Comparison of ENCODE assay signal across 23 cellular contexts in the genomic region with DNA sequence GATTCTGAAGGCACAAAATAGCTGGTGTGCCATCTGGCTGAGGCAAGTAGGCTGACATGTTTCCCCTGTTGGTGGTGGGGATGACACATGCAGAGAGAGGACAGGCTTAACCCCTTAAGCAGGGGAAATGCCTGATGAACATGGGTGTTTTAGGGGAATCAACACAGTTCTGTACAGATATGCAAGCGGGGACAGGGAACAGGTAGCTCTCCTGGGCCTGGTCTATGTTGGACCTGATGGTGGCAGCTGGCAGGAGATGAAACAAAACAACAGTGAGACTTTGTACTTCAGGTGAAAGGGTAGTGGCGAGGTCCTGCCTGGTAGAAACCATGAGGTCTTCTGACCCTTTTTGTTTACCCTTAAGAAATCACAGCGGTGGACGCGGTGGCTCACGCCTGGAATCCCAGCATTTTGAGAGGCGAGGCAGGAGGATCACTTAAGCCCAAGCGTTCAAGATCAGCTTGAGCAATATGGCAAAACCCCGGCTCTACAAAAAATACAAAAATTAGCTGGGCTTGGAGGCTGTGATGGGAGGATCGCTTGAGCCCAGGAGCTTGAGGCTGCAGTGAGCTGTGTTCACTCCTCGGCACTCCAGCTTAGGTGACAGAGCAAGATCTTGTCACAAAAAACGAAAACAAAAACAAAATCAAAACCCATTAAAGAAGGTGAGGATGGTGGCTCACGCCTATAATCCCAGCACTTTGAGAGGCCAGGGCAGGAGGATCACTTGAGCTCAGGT. TPM values are rescaled to one million over a fixed set of nuclear protein-coding genes. Genes with fewer than 3 reads are reported as not detected.
"Had no signal": no experiment of that assay in that cellular context is flagged by ENCODE, and none has a peak within 500 bp of the region (broad histone marks: within the 10 kb centered on the region; RNA-seq: fewer than 3 reads in every experiment).

No MANE protein-coding gene starts in this region.

- DNase-seq: activated CD4-positive, alpha-beta T cell treated with anti-CD3 and anti-CD28 coated beads, Interleukin-2, amount 10 ng/mL, durations not matched to agents 7 days and 5 days; activated CD8-positive, alpha-beta T cell treated with anti-CD3 and anti-CD28 coated beads, Interleukin-2, amount 10 ng/mL, durations not matched to agents 7 days and 5 days; activated effector memory CD4-positive, alpha-beta T cell treated with anti-CD3 and anti-CD28 coated beads, Interleukin-2, amount 50 U/mL, for 16 hours; activated naive CD4-positive, alpha-beta T cell treated with anti-CD3 and anti-CD28 coated beads, Interleukin-2, amount 50 U/mL, for 16 hours; activated T-cell treated with anti-CD3 and anti-CD28 coated beads, Interleukin-2, amount 50 U/mL, for 4 hours; cerebellar nuclear complex; effector CD4-positive, alpha-beta T cell; hypothalamus; islet precursor cell; left colon; mammary epithelial cell; mucosa of descending colon; natural killer cell; ovary; psoas muscle; right cardiac atrium; stimulated activated CD4-positive, alpha-beta T cell treated with anti-CD3 and anti-CD28 coated beads, Interleukin-4, amount 100 ng/mL, for 1 hour had no signal

- H3K36me3 ChIP-seq: ascending aorta, breast epithelium, ovary had no signal

- H3K4me1 ChIP-seq: ascending aorta, breast epithelium, psoas muscle had no signal

- H3K9me3 ChIP-seq: ascending aorta, mucosa of descending colon, ovary, psoas muscle had no signal

- H3K4me3 ChIP-seq: ascending aorta, breast epithelium, mucosa of descending colon, ovary, psoas muscle, smooth muscle cell had no signal

- H3K4me2 ChIP-seq: smooth muscle cell had no signal

- ATAC-seq: activated CD4-positive, CD25-positive, alpha-beta regulatory T cell treated with anti-CD3 and anti-CD28 coated beads, Interleukin-2, amount 50 U/mL, for 24 hours; activated CD8-positive, alpha-beta T cell treated with anti-CD3 and anti-CD28 coated beads, Interleukin-2, amount 10 ng/mL, durations not matched to agents 7 days and 5 days; activated T-cell treated with anti-CD3 and anti-CD28 coated beads, Interleukin-2, amount 50 U/mL, for 4 hours; left colon; mucosa of descending colon; natural killer cell; psoas muscle; right cardiac atrium had no signal

- H3K27me3 ChIP-seq: ovary had no signal

- H3K27ac ChIP-seq: ascending aorta, breast epithelium, ovary, psoas muscle had no signal

RNA-seq across cellular contexts. Expression of gene OR1F1, which starts 10.5 kb away (rescaled TPM):
- total RNA-seq: activated CD4-positive, alpha-beta T cell treated with anti-CD3 and anti-CD28 coated beads, Interleukin-2, amount 10 ng/mL, durations not matched to agents 7 days and 5 days; activated CD8-positive, alpha-beta T cell treated with anti-CD3 and anti-CD28 coated beads, Interleukin-2, amount 10 ng/mL, durations not matched to agents 7 days and 5 days; activated T-cell treated with anti-CD3 and anti-CD28 coated beads, Interleukin-2, amount 50 U/mL, for 4 hours; ascending aorta; breast epithelium; left colon; mammary epithelial cell; mucosa of descending colon; natural killer cell; ovary; psoas muscle; right cardiac atrium; smooth muscle cell; urinary bladder had no signal
- polyA plus RNA-seq: esophagus, ovary, psoas muscle, right cardiac atrium, smooth muscle cell, urinary bladder had no signal

RNA-seq across cellular contexts. Expression of gene MEFV, which starts 57.9 kb away (rescaled TPM):
- total RNA-seq: mammary epithelial cell, smooth muscle cell had no signal
- polyA plus RNA-seq: mammary epithelial cell, smooth muscle cell had no signal
